Comparison of ENCODE assay signal across 9 cellular contexts in genomic region chr4:186844059-186844681, GRCh38.
DNase-seq lines count a peak whose midpoint lies in the region; ATAC-seq and TF ChIP-seq lines count a peak whose summit lies in the region.
"Had no signal": no experiment of that assay in that cellular context is flagged by ENCODE, and none has a peak within 500 bp of the region (broad histone marks: within the 10 kb centered on the region; RNA-seq: fewer than 3 reads in every experiment).

No MANE protein-coding gene starts in this region.

- H3K9me2 ChIP-seq in HCT116 (ENCODE audit: insufficient read depth) = no peaks in the 10 kb centered on the region

- H3K27ac ChIP-seq in HCT116 (ENCODE audit: low read depth, low read length) (peak overlapping the region; percentile 98), ascending aorta (peak overlapping the region; percentile 79 to 82), right atrium auricular region (peak overlapping the region; percentile 47 to 77), skin epidermis (peak overlapping the region in 18 of 21 experiments; percentile 12 to 76 (median 70))

- no TSS peak for BruUV-seq in HCT116 (replicated peaks; lab: Mats Ljungman, UMichigan)

- H3K4me1 ChIP-seq in HCT116 (ENCODE audit: control insufficient read depth in 1 of 2, insufficient read depth in 2 of 2, low read length in 2 of 2) (peaks cover 43 to 70% of the 10 kb centered on the region in 2 experiments), ascending aorta (peaks cover 0 to 20% of the 10 kb centered on the region in 2 donors), right atrium auricular region (peaks cover 0 to 27% of the 10 kb centered on the region in 2 donors)

- DNase-seq in HCT116 (ENCODE audit: low read depth, low spot score) = no peak
- DNase-seq in ascending aorta (ENCODE audit: low spot score in 2 of 2) = peak in 1 of 2 donors; percentile 66
- DNase-seq in right atrium auricular region (ENCODE audit: low spot score) = peak; percentile 67
- no peak for DNase-seq in activated CD8-positive, alpha-beta memory T cell treated with anti-CD3 and anti-CD28 coated beads, Interleukin-2, amount 50 U/mL, for 4 hours
- no peak for DNase-seq in DMS53 treated with DMSO at 0.1 percent for 48 hours (lab: John Stamatoyannopoulos, UW; ENCODE audit: unreplicated experiment)
- DNase-seq in SW 1271 (lab: John Stamatoyannopoulos, UW) = no peak
- DNase-seq: activated B cell treated with CpG ODN at 0.5 μM for 24 hours had no signal

- CTCF ChIA-PET in HCT116 (lab: Charles Lee) = interaction anchor here (1.3 kb wide), 1 partner anchor 21 kb away, joined by 4 read pairs; no protein-coding TSS in a partner anchor

- peaks cover 51% of the 10 kb centered on the region for H3K79me2 ChIP-seq in HCT116 (ENCODE audit: insufficient read depth, low read length)

- no peak for TF ChIP-seq RAD21 in HCT116 (IDR thresholded peaks at IDR 0.05; ENCODE audit: low read depth)

- H3K27me3 ChIP-seq in HCT116 (ENCODE audit: insufficient read depth, low read length) = no peaks in the 10 kb centered on the region
- H3K27me3 ChIP-seq in ascending aorta = no peaks in the 10 kb centered on the region
- no peaks in the 10 kb centered on the region for H3K27me3 ChIP-seq in right atrium auricular region

- H4K20me1 ChIP-seq in HCT116 (ENCODE audit: insufficient read depth) = no peaks in the 10 kb centered on the region

- H2AFZ ChIP-seq in HCT116 (ENCODE audit: low read depth, low read length, poor library complexity, severe bottlenecking) = no peak overlapping the region

- no peak for TF ChIP-seq POLR2A in HCT116 (IDR thresholded peaks at IDR 0.05; ENCODE audit: borderline replicate concordance, extremely low read depth, insufficient read depth, insufficient read length)

- H3K9me3 ChIP-seq in HCT116 (ENCODE audit: control insufficient read depth in 1 of 2, insufficient read depth in 1 of 2, low read depth in 1 of 2, low read length in 2 of 2) (no peaks in the 10 kb centered on the region), ascending aorta (no peaks in the 10 kb centered on the region), right atrium auricular region (no peaks in the 10 kb centered on the region)

- ATAC-seq in HCT116 (0 out of 2 replicates have a peak, but pooled peaks have one; percentile 6), HG02678 (IDR thresholded peaks at IDR 0.05; ENCODE audit: unreplicated experiment) (no peak)

- RAD21 ChIA-PET in HCT116 (lab: Charles Lee; ENCODE audit: low non-redundant PET in 1 of 2, low total read pairs in 2 of 2, uncharacterized antibody in 2 of 2, unreplicated experiment in 2 of 2) = interaction anchor here in 1 of 2 experiments (1.2 kb wide), 1 partner anchor 36 kb away, joined by 3 read pairs; no protein-coding TSS in a partner anchor

- no peaks in the 10 kb centered on the region for H3K36me3 ChIP-seq in HCT116 (ENCODE audit: control insufficient read depth in 1 of 2, insufficient read depth in 2 of 2, low read length in 2 of 2)
- no peaks in the 10 kb centered on the region for H3K36me3 ChIP-seq in ascending aorta
- no peaks in the 10 kb centered on the region for H3K36me3 ChIP-seq in right atrium auricular region

- peak overlapping the region; percentile 71 for H3K4me2 ChIP-seq in HCT116 (ENCODE audit: low read length)

- POLR2A ChIA-PET in HCT116 (lab: Charles Lee) = interaction anchor here (1.1 to 3.4 kb wide), 12 partner anchors 9 to 116 kb away, joined by 3 to 21 read pairs (median 6); no protein-coding TSS in a partner anchor

- H3K9ac ChIP-seq in HCT116 (ENCODE audit: low read length) = peak overlapping the region; percentile 64

- TF ChIP-seq CTCF in HCT116 (IDR thresholded peaks at IDR 0.05 in 2 of 3, conservative IDR thresholded peaks at IDR 0.05 in 1 of 3; ENCODE audit: borderline replicate concordance in 1 of 3, insufficient read depth in 1 of 3, low read depth in 2 of 3, low read length in 2 of 3) = no peak
- TF ChIP-seq CTCF in ascending aorta (IDR thresholded peaks at IDR 0.05) = no peak
- TF ChIP-seq CTCF in right atrium auricular region (IDR thresholded peaks at IDR 0.05) = no peak

- H3K4me3 ChIP-seq in HCT116 (replicated peaks in 1 of 2; ENCODE audit: low read depth in 1 of 2, low read length in 2 of 2) (peak overlapping the region; percentile 36 to 44), ascending aorta (peak overlapping the region in 1 of 2 donors; percentile 55), right atrium auricular region (peak overlapping the region in 1 of 2 donors; percentile 26), skin epidermis (peak overlapping the region in 1 of 7 experiments; percentile 11)

- intact Hi-C loops in HCT116 (cut with micrococcal nuclease) = no loop called here
- intact Hi-C loops in ascending aorta (cut with DNase I) = no loop called here

TF ChIP-seq in HCT116, 20 proteins besides CTCF, POLR2A, EP300 and RAD21:
- no peak for TF ChIP-seq SP1 (IDR thresholded peaks at IDR 0.05; ENCODE audit: low read depth)
- 0 out of 2 replicates have a peak, but pooled peaks have one; percentile 50 for TF ChIP-seq POLR2AphosphoS5 (IDR thresholded peaks at IDR 0.05; ENCODE audit: low read depth, low read length)
- TF ChIP-seq YY1 (IDR thresholded peaks at IDR 0.05; ENCODE audit: extremely low read depth, insufficient replicate concordance, low read depth, low read length) = peak; percentile 40
- peak; percentile 29 for TF ChIP-seq TCF7L2 (IDR thresholded peaks at IDR 0.05; ENCODE audit: borderline replicate concordance, extremely low read depth, insufficient read depth, insufficient read length)
- no peak for TF ChIP-seq EZH2 (IDR thresholded peaks at IDR 0.05)
